Comparison of ENCODE assay signal across 20 cellular contexts in the genomic region with DNA sequence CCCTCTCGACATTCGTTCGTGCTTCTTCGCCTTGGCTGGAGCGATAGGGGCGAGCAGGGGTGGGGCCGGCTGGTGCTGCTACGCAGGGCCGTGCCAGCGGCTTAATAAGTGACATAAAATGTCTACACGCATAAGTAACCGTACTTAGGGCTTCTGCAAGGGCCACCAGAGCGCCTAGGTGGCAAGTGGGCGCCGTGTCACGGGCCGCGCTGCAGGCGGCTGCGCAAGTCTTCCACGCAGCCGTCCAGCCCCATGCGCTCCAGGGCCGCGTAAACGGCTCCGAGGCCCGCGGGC. TPM values are rescaled to one million over a fixed set of nuclear protein-coding genes. Genes with fewer than 3 reads are reported as not detected.
A peak's percentile ranks its signal among the peaks of the same experiment; 100 is the strongest.
DNase-seq lines count a peak whose midpoint lies in the region; ATAC-seq and FAIRE-seq lines count a peak whose summit lies in the region.
"Had no signal": no experiment of that assay in that cellular context is flagged by ENCODE, and none has a peak within 500 bp of the region (broad histone marks: within the 10 kb centered on the region; RNA-seq: fewer than 3 reads in every experiment).

No MANE protein-coding gene starts in this region.

- peaks cover 11% of the 10 kb centered on the region for H3K27me3 Mint-ChIP-seq in stimulated activated naive CD8-positive, alpha-beta T cell treated with anti-CD3 and anti-CD28 coated beads, Interleukin-15, Interleukin-2, amounts not matched to agents 100 ng/mL and 50 ng/mL, for 24 hours

- H3K9me3 ChIP-seq in right cardiac atrium (ENCODE audit: control insufficient read depth, low read length) = no peaks in the 10 kb centered on the region
- H3K9me3 ChIP-seq: pancreas, spleen, testis had no signal

- no peaks in the 10 kb centered on the region for H3K27me3 ChIP-seq in right cardiac atrium (ENCODE audit: control insufficient read depth, insufficient read depth)
- H3K27me3 ChIP-seq: pancreas, testis had no signal

- intact Hi-C loops in right cardiac atrium (cut with DNase I) = no loop called here

- H3K27ac Mint-ChIP-seq in stimulated activated naive CD8-positive, alpha-beta T cell treated with anti-CD3 and anti-CD28 coated beads, Interleukin-15, Interleukin-2, amounts not matched to agents 100 ng/mL and 50 ng/mL, for 24 hours = peak overlapping the region; percentile 61
- H3K27ac Mint-ChIP-seq in activated naive CD4-positive, alpha-beta T cell treated with anti-CD3 and anti-CD28 coated beads, Interleukin-2, amount 50 U/mL, for 72 hours = peak overlapping the region; percentile 91 to 94

- 62% methylated on average over 29 of the region's 29 CpGs for WGBS in right cardiac atrium

- peaks cover 51% of the 10 kb centered on the region for H3K4me1 Mint-ChIP-seq in stimulated activated naive CD8-positive, alpha-beta T cell treated with anti-CD3 and anti-CD28 coated beads, Interleukin-15, Interleukin-2, amounts not matched to agents 100 ng/mL and 50 ng/mL, for 24 hours (ENCODE audit: low read depth)

- no peak for ATAC-seq in stimulated activated naive CD8-positive, alpha-beta T cell treated with anti-CD3 and anti-CD28 coated beads, Interleukin-15, Interleukin-2, amounts not matched to agents 100 U/mL and 50 U/mL, for 24 hours
- no peak for ATAC-seq in activated naive CD4-positive, alpha-beta T cell treated with anti-CD3 and anti-CD28 coated beads, Interleukin-2, amount 50 U/mL, for 72 hours
- ATAC-seq in right cardiac atrium = peak in 1 of 2 donors; percentile 33
- ATAC-seq: pancreas had no signal

- H3K9me3 Mint-ChIP-seq in stimulated activated naive CD8-positive, alpha-beta T cell treated with anti-CD3 and anti-CD28 coated beads, Interleukin-15, Interleukin-2, amounts not matched to agents 100 ng/mL and 50 ng/mL, for 24 hours = no peaks in the 10 kb centered on the region
- no peaks in the 10 kb centered on the region for H3K9me3 Mint-ChIP-seq in activated naive CD4-positive, alpha-beta T cell treated with anti-CD3 and anti-CD28 coated beads, Interleukin-2, amount 50 U/mL, for 72 hours

- peak overlapping the region; percentile 14 for H3K4me3 ChIP-seq in right cardiac atrium (ENCODE audit: low read length)
- H3K4me3 ChIP-seq: pancreas, testis had no signal

- H3K4me3 Mint-ChIP-seq in stimulated activated naive CD8-positive, alpha-beta T cell treated with anti-CD3 and anti-CD28 coated beads, Interleukin-15, Interleukin-2, amounts not matched to agents 100 ng/mL and 50 ng/mL, for 24 hours = peak overlapping the region; percentile 66

- no peak for FAIRE-seq in HTR-8/SVneo (lab: Jason Lieb, UNC)
- FAIRE-seq: H54, pancreas had no signal

- H3K27ac ChIP-seq in right cardiac atrium (ENCODE audit: low read length) = no peak overlapping the region
- H3K27ac ChIP-seq: KMS-11, pancreas, testis had no signal

- H3K4me1 ChIP-seq in right cardiac atrium (ENCODE audit: control insufficient read depth, insufficient read depth, low read length) = no peaks in the 10 kb centered on the region
- H3K4me1 ChIP-seq: pancreas, testis had no signal

- peaks cover 25% of the 10 kb centered on the region for H3K36me3 Mint-ChIP-seq in stimulated activated naive CD8-positive, alpha-beta T cell treated with anti-CD3 and anti-CD28 coated beads, Interleukin-15, Interleukin-2, amounts not matched to agents 100 ng/mL and 50 ng/mL, for 24 hours (ENCODE audit: low read depth)
- H3K36me3 Mint-ChIP-seq in activated naive CD4-positive, alpha-beta T cell treated with anti-CD3 and anti-CD28 coated beads, Interleukin-2, amount 50 U/mL, for 72 hours = peaks cover 12 to 19% of the 10 kb centered on the region in 2 donors

- no peak for DNase-seq in stimulated activated naive CD8-positive, alpha-beta T cell treated with anti-CD3 and anti-CD28 coated beads, Interleukin-15, Interleukin-2, amounts not matched to agents 100 U/mL and 50 U/mL, for 24 hours
- no peak for DNase-seq in activated naive CD4-positive, alpha-beta T cell treated with anti-CD3 and anti-CD28 coated beads, Interleukin-2, amount 50 U/mL, for 72 hours (ENCODE audit: low spot score in 2 of 2)
- DNase-seq in right cardiac atrium (peak in 2 of 3 donors; percentile 78 to 79), hypothalamus (lab: John Stamatoyannopoulos, UW) (no peak), HTR-8/SVneo (ENCODE audit: insufficient read length, low spot score) (no peak), MV-4-11 (lab: John Stamatoyannopoulos, UW) (no peak), SKM-1 treated with dmso at 0.1 percent for 144 hours (lab: John Stamatoyannopoulos, UW; ENCODE audit: unreplicated experiment) (no peak)
- DNase-seq: activated gamma-delta T cell, DMS79, islet precursor cell, NCI-H1436 treated with DMSO at 0.1 percent for 48 hours, NCI-H446, spleen, testis had no signal

RNA-seq across cellular contexts. Expression of a gene that starts 4.8 kb away (rescaled TPM):
- 10 to 100 TPM; 68.0 to 88.5 TPM for total RNA-seq in activated naive CD4-positive, alpha-beta T cell treated with anti-CD3 and anti-CD28 coated beads, Interleukin-2, amount 50 U/mL, for 72 hours
- 1 to 10 TPM; 4.4 to 6.4 (median 5.1) TPM for total RNA-seq in right cardiac atrium
- 6.6 TPM for polyA plus RNA-seq in right cardiac atrium

RNA-seq across cellular contexts. Expression of a gene that starts 30.3 kb away (rescaled TPM):
- 1 to 10 TPM; 2.8 to 3.9 TPM for total RNA-seq in activated naive CD4-positive, alpha-beta T cell treated with anti-CD3 and anti-CD28 coated beads, Interleukin-2, amount 50 U/mL, for 72 hours
- total RNA-seq in right cardiac atrium = 1 to 10 TPM; 7.0 to 9.2 (median 8.5) TPM
- 9.9 TPM for polyA plus RNA-seq in right cardiac atrium

RNA-seq across cellular contexts. Expression of a gene that starts 36.6 kb away (rescaled TPM):
- total RNA-seq in activated naive CD4-positive, alpha-beta T cell treated with anti-CD3 and anti-CD28 coated beads, Interleukin-2, amount 50 U/mL, for 72 hours = 1 to 10 TPM in 1 of 2 donors, under 1 TPM in 1; 0.89 to 1.9 TPM
- total RNA-seq in right cardiac atrium = 1 to 10 TPM in 2 of 4 donors, under 1 TPM in 2; 0.37 to 1.7 (median 0.84) TPM
- 0.23 TPM for polyA plus RNA-seq in right cardiac atrium
- total RNA-seq: OCI-LY7 had no signal

RNA-seq across cellular contexts. Expression of a gene that starts 41.5 kb away (rescaled TPM):
- 1 to 10 TPM in 1 of 2 donors, under 1 TPM in 1; 0.35 to 1.1 TPM for total RNA-seq in activated naive CD4-positive, alpha-beta T cell treated with anti-CD3 and anti-CD28 coated beads, Interleukin-2, amount 50 U/mL, for 72 hours
- under 1 TPM in 1 of 4 donors, not detected in 3; 0.17 TPM for total RNA-seq in right cardiac atrium
- not detected for polyA plus RNA-seq in right cardiac atrium
- total RNA-seq: mononuclear cell, OCI-LY7 had no signal
- polyA plus RNA-seq: pancreas had no signal

Comparison
In these comparisons a context has a peak if more than half of its experiments do, and no peak if none do; other contexts are left out.
1. DNase-seq: peak in right cardiac atrium (2 of 3); none in stimulated activated naive CD8-positive, alpha-beta T cell treated with anti-CD3 and anti-CD28 coated beads, Interleukin-15, Interleukin-2, amounts not matched to agents 100 U/mL and 50 U/mL, for 24 hours (single experiment), activated naive CD4-positive, alpha-beta T cell treated with anti-CD3 and anti-CD28 coated beads, Interleukin-2, amount 50 U/mL, for 72 hours (0 of 2), hypothalamus (0 of 51), HTR-8/SVneo (single experiment), MV-4-11 (single experiment) and SKM-1 treated with dmso at 0.1 percent for 144 hours (single experiment).
2. RNA of a gene that starts 4.8 kb away (total RNA-seq): 68.0 to 88.5 TPM in activated naive CD4-positive, alpha-beta T cell treated with anti-CD3 and anti-CD28 coated beads, Interleukin-2, amount 50 U/mL, for 72 hours; 4.4 to 6.4 TPM in right cardiac atrium; every median in the first group is over 4 times any median in the second.